Comparison of ENCODE assay signal across 8 cellular contexts in genomic region chr22:42080287-42080686, GRCh38. TPM values are rescaled to one million over a fixed set of nuclear protein-coding genes. Genes with fewer than 3 reads are reported as not detected.
DNase-seq lines count a peak whose midpoint lies in the region; ATAC-seq and TF ChIP-seq lines count a peak whose summit lies in the region.

No MANE protein-coding gene starts in this region.

- no peak overlapping the region for H2BK15ac ChIP-seq in mesendoderm (replicated peaks; ENCODE audit: low read depth)

- no peaks in the 10 kb centered on the region for H4K20me1 ChIP-seq in SK-N-SH (ENCODE audit: insufficient read depth)

- peak overlapping the region; percentile 99 for H3K27ac Mint-ChIP-seq in effector memory CD8-positive, alpha-beta T cell
- H3K27ac Mint-ChIP-seq in type B pancreatic cell, result peak overlapping the region; percentile 98

- POLR2A ChIA-PET in SK-N-SH (lab: Yijun Ruan, JAX), result interaction anchor here (1.5 kb wide), 1 partner anchor 10 kb away, joined by 8 read pairs; the partner anchor contains the start of gene NDUFA6

- H3K79me1 ChIP-seq in mesendoderm (ENCODE audit: low read length), result no peaks in the 10 kb centered on the region

- no peak overlapping the region for H2BK5ac ChIP-seq in mesendoderm (ENCODE audit: low read length)

- no peaks in the 10 kb centered on the region for H3K9me3 Mint-ChIP-seq in effector memory CD8-positive, alpha-beta T cell
- H3K9me3 Mint-ChIP-seq in type B pancreatic cell, result no peaks in the 10 kb centered on the region

- peaks cover 14 to 26% of the 10 kb centered on the region in 2 donors for H3K4me1 Mint-ChIP-seq in effector memory CD8-positive, alpha-beta T cell (ENCODE audit: low read depth in 2 of 2)
- H3K4me1 Mint-ChIP-seq in type B pancreatic cell (ENCODE audit: unreplicated experiment), result peaks cover 12% of the 10 kb centered on the region

- TF ChIP-seq EP300 in SK-N-SH (IDR thresholded peaks at IDR 0.05; ENCODE audit: borderline replicate concordance in 1 of 2, low read depth in 1 of 2, low read length in 1 of 2), result no peak

- no peak overlapping the region for H3K18ac ChIP-seq in mesendoderm (ENCODE audit: low read length)

- WGBS in SK-N-SH (ENCODE audit: low lambda C conversion rate), result 11% methylated on average over 12 of the region's 14 CpGs
- no CpG with 5 or more reads among the region's 14 CpGs for WGBS in mesendoderm (ENCODE audit: extremely low coverage, insufficient coverage, low lambda C conversion rate)

- no peak overlapping the region for H4K8ac ChIP-seq in mesendoderm (ENCODE audit: low read depth, low read length)

- H3F3A ChIP-seq in SK-N-SH (replicated peaks; ENCODE audit: insufficient read depth), result no peaks in the 10 kb centered on the region

- H3K4me1 ChIP-seq in SK-N-SH (ENCODE audit: control insufficient read depth in 1 of 2, insufficient read depth in 2 of 2, low read depth in 1 of 2, low read length in 1 of 2), result peaks cover 0 to 8% of the 10 kb centered on the region in 2 experiments; a peak in 2 of 4 replicates
- peaks cover 2% of the 10 kb centered on the region for H3K4me1 ChIP-seq in mesendoderm (ENCODE audit: control insufficient read depth, low read depth, low read length)

- peak overlapping the region; percentile 50 to 78; a peak in 3 of 4 replicates for H3K27ac ChIP-seq in SK-N-SH (ENCODE audit: low read depth in 2 of 2, low read length in 1 of 2)
- H3K27ac ChIP-seq in mesendoderm (ENCODE audit: low read depth, low read length), result no peak overlapping the region

- DNase-seq in activated naive CD4-positive, alpha-beta T cell treated with Interleukin-2 at 50 U/mL for 16 hours, result peak; percentile 21
- DNase-seq in activated naive CD4-positive, alpha-beta T cell treated with anti-CD3 and anti-CD28 coated beads, Interleukin-2, amount 50 U/mL, for 16 hours, result no peak
- DNase-seq in SK-N-SH (peak; percentile 44), mesendoderm (peak; percentile 25), type B pancreatic cell (ENCODE audit: extremely low spot score, unreplicated experiment) (no peak)
- no peak for DNase-seq in effector memory CD8-positive, alpha-beta T cell

- no peaks in the 10 kb centered on the region for H3K27me3 ChIP-seq in SK-N-SH (ENCODE audit: insufficient read depth)
- H3K27me3 ChIP-seq in mesendoderm (ENCODE audit: insufficient read depth, low read length, poor library complexity), result no peaks in the 10 kb centered on the region

- H3K9me2 ChIP-seq in SK-N-SH, result no peaks in the 10 kb centered on the region

- H3K9ac ChIP-seq in SK-N-SH (peak overlapping the region; percentile 78; the same call in 1 of the 2 replicates), mesendoderm (ENCODE audit: low read length) (peak overlapping the region; percentile 46)

- no peak for TF ChIP-seq RAD21 in SK-N-SH (IDR thresholded peaks at IDR 0.05; ENCODE audit: low read length)

- H3K23ac ChIP-seq in mesendoderm (ENCODE audit: low read length), result no peak overlapping the region

- H2AFZ ChIP-seq in SK-N-SH (ENCODE audit: low read depth), result peak overlapping the region; percentile 84

- no peaks in the 10 kb centered on the region for H3K9me3 ChIP-seq in SK-N-SH

- no peak for ATAC-seq in effector memory CD8-positive, alpha-beta T cell (replicated peaks)
- no peak for ATAC-seq in GM18870 (IDR thresholded peaks at IDR 0.05; ENCODE audit: unreplicated experiment)
- ATAC-seq in GM21576 (IDR thresholded peaks at IDR 0.05; ENCODE audit: unreplicated experiment), result no peak

- H3K79me2 ChIP-seq in SK-N-SH (ENCODE audit: insufficient read depth) (peaks cover 15% of the 10 kb centered on the region), mesendoderm (ENCODE audit: control insufficient read depth, insufficient read depth, low read length) (peaks cover 2% of the 10 kb centered on the region)

- H2AK5ac ChIP-seq in mesendoderm (ENCODE audit: low read length), result no peak overlapping the region

- no peak overlapping the region for H2BK120ac ChIP-seq in mesendoderm (ENCODE audit: low read depth, low read length)

- no peaks in the 10 kb centered on the region for H3K27me3 Mint-ChIP-seq in effector memory CD8-positive, alpha-beta T cell
- no peaks in the 10 kb centered on the region for H3K27me3 Mint-ChIP-seq in type B pancreatic cell

- H3K4ac ChIP-seq in mesendoderm (ENCODE audit: low read depth, low read length), result no peak overlapping the region

- CTCF ChIA-PET in SK-N-SH (lab: Yijun Ruan, JAX), result interaction anchor here (1.2 to 1.8 kb wide), 2 partner anchors 10 to 364 kb away, joined by 3 to 13 read pairs; partner anchors contain the start of gene NDUFA6

- H3K4me3 ChIP-seq in SK-N-SH (ENCODE audit: low read depth in 2 of 2, low read length in 1 of 2) (peak overlapping the region; percentile 60 to 71), mesendoderm (ENCODE audit: low read length) (peak overlapping the region; percentile 32)

- TF ChIP-seq CTCF in SK-N-SH (IDR thresholded peaks at IDR 0.05), result no peak
- TF ChIP-seq CTCF in type B pancreatic cell (conservative IDR thresholded peaks at IDR 0.05), result no peak

- H3K56ac ChIP-seq in mesendoderm (ENCODE audit: low read length), result peak overlapping the region; percentile 73

- H3K36me3 Mint-ChIP-seq in effector memory CD8-positive, alpha-beta T cell (ENCODE audit: insufficient read depth), result peaks cover 40% of the 10 kb centered on the region
- peaks cover 9% of the 10 kb centered on the region for H3K36me3 Mint-ChIP-seq in type B pancreatic cell

- H3K4me2 ChIP-seq in SK-N-SH (peak overlapping the region; percentile 82), mesendoderm (ENCODE audit: low read length) (peak overlapping the region; percentile 82)

- no peak overlapping the region for H4K5ac ChIP-seq in mesendoderm (ENCODE audit: low read length)

- H3K36me3 ChIP-seq in SK-N-SH (replicated peaks in 1 of 2; ENCODE audit: control insufficient read depth in 1 of 2, insufficient read depth in 2 of 2, low read length in 1 of 2), result no peaks in the 10 kb centered on the region
- H3K36me3 ChIP-seq in mesendoderm (ENCODE audit: control insufficient read depth, insufficient read depth, low read length), result no peaks in the 10 kb centered on the region

- peak overlapping the region; percentile 97 to 98 for H3K4me3 Mint-ChIP-seq in effector memory CD8-positive, alpha-beta T cell
- H3K4me3 Mint-ChIP-seq in type B pancreatic cell, result peak overlapping the region; percentile 97

TF ChIP-seq in SK-N-SH, 30 proteins besides CTCF, POLR2A, EP300 and RAD21:
- TF ChIP-seq RXRA (IDR thresholded peaks at IDR 0.05; ENCODE audit: borderline replicate concordance, low read depth) (no peak), MXI1 (IDR thresholded peaks at IDR 0.05; ENCODE audit: low read depth, low read length) (0 out of 2 replicates have a peak, but pooled peaks have one; percentile 6), MAX (IDR thresholded peaks at IDR 0.05; ENCODE audit: low read depth) (no peak), PBX3 (IDR thresholded peaks at IDR 0.05) (no peak)

RNA-seq across cellular contexts. Expression of gene SMDT1, which starts 0.8 kb away (rescaled TPM):
- polyA plus RNA-seq in SK-N-SH (2012; rRNA removed), result 23.4 and 29.8 TPM in 2 replicates
- polyA plus RNA-seq in SK-N-SH (2012; cell fraction: cytosol; rRNA removed), result 24.0 and 26.8 TPM in 2 replicates
- polyA plus RNA-seq in SK-N-SH (2012; cell fraction: nucleus; rRNA removed), result 8.9 and 9.6 TPM in 2 replicates
- 22.9 TPM for polyA plus RNA-seq in mesendoderm (2013, experiment 1 of 2)
- 22.2 TPM for polyA plus RNA-seq in mesendoderm (2013, experiment 2 of 2)
- total RNA-seq in type B pancreatic cell (ENCODE audit: low replicate concordance), result 80.6 and 102 TPM in 2 replicates

RNA-seq across cellular contexts. Expression of gene PHETA2, which starts 6.2 kb away (rescaled TPM):
- polyA plus RNA-seq in SK-N-SH (2012; rRNA removed), result 0.05 and 0.18 TPM in 2 replicates
- polyA plus RNA-seq in SK-N-SH (2012; cell fraction: cytosol; rRNA removed), result 0.05 and 0.07 TPM in 2 replicates
- polyA plus RNA-seq in SK-N-SH (2012; cell fraction: nucleus; rRNA removed), result 0.29 and 0.30 TPM in 2 replicates
- 4.6 TPM for polyA plus RNA-seq in mesendoderm (2013, experiment 1 of 2)
- polyA plus RNA-seq in mesendoderm (2013, experiment 2 of 2), result 4.3 TPM
- total RNA-seq in type B pancreatic cell (ENCODE audit: low replicate concordance), result 4.1 and 11.9 TPM in 2 replicates

RNA-seq across cellular contexts. Expression of gene NAGA, which starts 9.7 kb away (rescaled TPM):
- 15.4 and 16.8 TPM in 2 replicates for polyA plus RNA-seq in SK-N-SH (2012; rRNA removed)
- 8.2 and 11.0 TPM in 2 replicates for polyA plus RNA-seq in SK-N-SH (2012; cell fraction: cytosol; rRNA removed)
- polyA plus RNA-seq in SK-N-SH (2012; cell fraction: nucleus; rRNA removed), result 11.2 and 14.8 TPM in 2 replicates
- polyA plus RNA-seq in mesendoderm (2013, experiment 1 of 2), result 8.1 TPM
- polyA plus RNA-seq in mesendoderm (2013, experiment 2 of 2), result 8.4 TPM
- total RNA-seq in type B pancreatic cell (ENCODE audit: low replicate concordance), result 24.1 and 35.9 TPM in 2 replicates

RNA-seq across cellular contexts. Expression of gene NDUFA6, which starts 10.3 kb away (rescaled TPM):
- 37.8 and 42.0 TPM in 2 replicates for polyA plus RNA-seq in SK-N-SH (2012; rRNA removed)
- 48.5 and 52.2 TPM in 2 replicates for polyA plus RNA-seq in SK-N-SH (2012; cell fraction: cytosol; rRNA removed)
- 12.8 and 13.7 TPM in 2 replicates for polyA plus RNA-seq in SK-N-SH (2012; cell fraction: nucleus; rRNA removed)
- 125 TPM for polyA plus RNA-seq in mesendoderm (2013, experiment 1 of 2)
- 126 TPM for polyA plus RNA-seq in mesendoderm (2013, experiment 2 of 2)
- total RNA-seq in type B pancreatic cell (ENCODE audit: low replicate concordance), result 93.9 and 109 TPM in 2 replicates

RNA-seq across cellular contexts. Expression of gene CYP2D6, which starts 50.3 kb away (rescaled TPM):
- polyA plus RNA-seq in SK-N-SH (2012; rRNA removed), result 0.26 and 0.32 TPM in 2 replicates
- polyA plus RNA-seq in SK-N-SH (2012; cell fraction: cytosol; rRNA removed), result 0.03 and 0.05 TPM in 2 replicates
- 5.0 and 6.1 TPM in 2 replicates for polyA plus RNA-seq in SK-N-SH (2012; cell fraction: nucleus; rRNA removed)
- 0.42 TPM for polyA plus RNA-seq in mesendoderm (2013, experiment 1 of 2)
- polyA plus RNA-seq in mesendoderm (2013, experiment 2 of 2), result 0.38 TPM
- total RNA-seq in type B pancreatic cell (ENCODE audit: low replicate concordance), result 3.1 and 4.0 TPM in 2 replicates

Comparison
In these comparisons a context has a peak if more than half of its experiments do, and no peak if none do; other contexts are left out.
1. DNase-seq: peak in activated naive CD4-positive, alpha-beta T cell treated with Interleukin-2 at 50 U/mL for 16 hours (single experiment), SK-N-SH (single experiment) and mesendoderm (single experiment); none in activated naive CD4-positive, alpha-beta T cell treated with anti-CD3 and anti-CD28 coated beads, Interleukin-2, amount 50 U/mL, for 16 hours (single experiment), effector memory CD8-positive, alpha-beta T cell (0 of 3) and type B pancreatic cell (single experiment).